ENCODE assay signal across 8 cellular contexts in genomic region chr6:87701676-87702588, GRCh38. TPM values are rescaled to one million over a fixed set of nuclear protein-coding genes. Genes with fewer than 3 reads are reported as not detected.
DNase-seq lines count a peak whose midpoint lies in the region; ATAC-seq, FAIRE-seq and TF ChIP-seq lines count a peak whose summit lies in the region.

Gene AKIRIN2 (minus strand): TSS chr6:87702233. CDS start chr6:87701684, 549 bp downstream.

- peak within 1 kb of the TSS; percentile 94 for H3K27ac ChIP-seq in astrocyte (ENCODE audit: low read depth, low read length)
- H3K27ac ChIP-seq in right cardiac atrium (ENCODE audit: low read length) = peak within 1 kb of the TSS; percentile 99
- peak within 1 kb of the TSS; percentile 98 for H3K27ac ChIP-seq in uterus

- H2AFZ ChIP-seq in astrocyte (ENCODE audit: low read depth, low read length) = peak within 1 kb of the TSS; percentile 82

- TF ChIP-seq POLR2A in GM18505 (IDR thresholded peaks at IDR 0.05; ENCODE audit: borderline replicate concordance, extremely low read depth, insufficient read depth, insufficient read length) (peak; percentile 96), uterus (IDR thresholded peaks at IDR 0.05) (peak; percentile 96 to 99)

- H3K27ac Mint-ChIP-seq in astrocyte (ENCODE audit: unreplicated experiment) = peak within 1 kb of the TSS; percentile 97

- H3K4me1 ChIP-seq in astrocyte (ENCODE audit: insufficient read depth, low read length) = peaks cover 20% of the 10 kb centered on the region
- H3K4me1 ChIP-seq in right cardiac atrium (ENCODE audit: control insufficient read depth, insufficient read depth, low read length) = peaks cover 2% of the 10 kb centered on the region
- no peaks in the 10 kb centered on the region for H3K4me1 ChIP-seq in uterus

- TF ChIP-seq CTCF in astrocyte (IDR thresholded peaks at IDR 0.05; ENCODE audit: insufficient read depth, low read depth, low read length) (no peak), uterus (IDR thresholded peaks at IDR 0.05) (peak in 1 of 4 experiments; percentile 17)

- H4K20me1 ChIP-seq in astrocyte (ENCODE audit: insufficient read depth, low read length) = peaks cover 43% of the 10 kb centered on the region

- no peaks in the 10 kb centered on the region for H3K36me3 ChIP-seq in astrocyte (ENCODE audit: insufficient read depth, low read length)
- H3K36me3 ChIP-seq in uterus = no peaks in the 10 kb centered on the region

- peak within 1 kb of the TSS; percentile 89 for H3K4me3 ChIP-seq in astrocyte (ENCODE audit: insufficient read depth, low read depth, low read length)
- peak within 1 kb of the TSS; percentile 73 for H3K4me3 ChIP-seq in right cardiac atrium (ENCODE audit: low read length)
- H3K4me3 ChIP-seq in uterus = peak within 1 kb of the TSS; percentile 86 to 96

- H3K36me3 Mint-ChIP-seq in astrocyte (ENCODE audit: low read depth, unreplicated experiment) = no peaks in the 10 kb centered on the region

- peak; percentile 99 for DNase-seq in NCI-H2029 (lab: John Stamatoyannopoulos, UW)
- DNase-seq in T-helper 22 cell (ENCODE audit: low read depth) = peak; percentile 91
- peak; percentile 98 for DNase-seq in astrocyte (ENCODE audit: low read depth)
- DNase-seq in right cardiac atrium = peak; percentile 96 to 98 (median 98)
- DNase-seq in pulmonary artery endothelial cell (ENCODE audit: low read depth, low spot score) = peak; percentile 98
- peak; percentile 97 to 98 for DNase-seq in uterus

- peak; percentile 9 for FAIRE-seq in astrocyte (lab: Jason Lieb, UNC)

- no peaks in the 10 kb centered on the region for H3K9me3 Mint-ChIP-seq in astrocyte (ENCODE audit: unreplicated experiment)

- peak within 1 kb of the TSS; percentile 99 for H3K4me3 Mint-ChIP-seq in astrocyte (ENCODE audit: unreplicated experiment)

- ATAC-seq in GM18505 (IDR thresholded peaks at IDR 0.05; ENCODE audit: unreplicated experiment) = peak; percentile 70
- peak; percentile 54 for ATAC-seq in HG02973 (IDR thresholded peaks at IDR 0.05; ENCODE audit: unreplicated experiment)
- peak; percentile 96 to 97 for ATAC-seq in right cardiac atrium

- H3K27me3 ChIP-seq in astrocyte (ENCODE audit: insufficient read depth, low read length) = no peaks in the 10 kb centered on the region
- no peaks in the 10 kb centered on the region for H3K27me3 ChIP-seq in right cardiac atrium (ENCODE audit: control insufficient read depth, insufficient read depth)
- no peaks in the 10 kb centered on the region for H3K27me3 ChIP-seq in uterus

- H3K4me2 ChIP-seq in astrocyte (ENCODE audit: low read length) = peak within 1 kb of the TSS; percentile 90

- intact Hi-C loops in right cardiac atrium (cut with DNase I) = no loop called here
- intact Hi-C loops in uterus (cut with DNase I; ENCODE audit: low total_unique reads) = no loop called here

- H3K9ac ChIP-seq in astrocyte (ENCODE audit: low read length) = peak within 1 kb of the TSS; percentile 96

- H3K9me3 ChIP-seq in astrocyte (ENCODE audit: insufficient read depth, low read depth, low read length) (no peaks in the 10 kb centered on the region), right cardiac atrium (ENCODE audit: control insufficient read depth, low read length) (no peaks in the 10 kb centered on the region), uterus (no peaks in the 10 kb centered on the region)

- WGBS in right cardiac atrium = under 1% methylated on average over 88 of the region's 88 CpGs

- H3K79me2 ChIP-seq in astrocyte (ENCODE audit: insufficient read depth, low read length) = peaks cover 51% of the 10 kb centered on the region

- H3K4me1 Mint-ChIP-seq in astrocyte (ENCODE audit: low read depth, unreplicated experiment) = peaks cover 10% of the 10 kb centered on the region

- no peaks in the 10 kb centered on the region for H3K27me3 Mint-ChIP-seq in astrocyte (ENCODE audit: low read depth, unreplicated experiment)

RNA-seq across cellular contexts. Expression of gene AKIRIN2, which starts in this region (rescaled TPM):
- total RNA-seq in astrocyte (65.4 and 66.8 TPM in 2 replicates), right cardiac atrium (10 to 100 TPM; 34.4 to 39.7 (median 37.8) TPM), pulmonary artery endothelial cell (18.5 and 20.3 TPM in 2 replicates), uterus (10 to 100 TPM in 3 of 4 donors, 1 to 10 TPM in 1; 6.9 to 41.5 (median 24.8) TPM)
- polyA plus RNA-seq in right cardiac atrium = 32.6 TPM

Comparison
In these comparisons a context has a peak if more than half of its experiments do, and no peak if none do; other contexts are left out.
1. Peak in every context shown above with its lines: DNase-seq, ATAC-seq, H3K4me3 ChIP-seq and H3K27ac ChIP-seq.